ENCODE assay signal across 8 cellular contexts in genomic region chrX:76148011-76148665, GRCh38. TPM values are rescaled to one million over a fixed set of nuclear protein-coding genes. Genes with fewer than 3 reads are reported as not detected.
DNase-seq lines count a peak whose midpoint lies in the region; ATAC-seq lines count a peak whose summit lies in the region.

No MANE protein-coding gene starts in this region.

- H3K27me3 Mint-ChIP-seq in activated T-cell treated with anti-CD3 and anti-CD28 coated beads, Interleukin-2, amount 50 U/mL, for 4 hours (ENCODE audit: low read depth): no peaks in the 10 kb centered on the region
- no peaks in the 10 kb centered on the region for H3K27me3 Mint-ChIP-seq in activated CD4-positive, alpha-beta memory T cell treated with anti-CD3 and anti-CD28 coated beads, Interleukin-2, amount 10 ng/mL, durations not matched to agents 7 days and 5 days

- no peaks in the 10 kb centered on the region for H3K36me3 Mint-ChIP-seq in activated T-cell treated with anti-CD3 and anti-CD28 coated beads, Interleukin-2, amount 50 U/mL, for 4 hours (ENCODE audit: insufficient read depth)
- no peaks in the 10 kb centered on the region for H3K36me3 Mint-ChIP-seq in activated CD4-positive, alpha-beta memory T cell treated with anti-CD3 and anti-CD28 coated beads, Interleukin-2, amount 10 ng/mL, durations not matched to agents 7 days and 5 days (ENCODE audit: low read depth)

- no peak for DNase-seq in activated T-cell treated with anti-CD3 and anti-CD28 coated beads, Interleukin-2, amount 50 U/mL, for 4 hours
- no peak for DNase-seq in activated T-cell treated with anti-CD3 and anti-CD28 coated beads, Interleukin-2, amount 50 U/mL, for 1 hour
- peak; percentile 16 for DNase-seq in activated CD4-positive, alpha-beta memory T cell treated with anti-CD3 and anti-CD28 coated beads, Interleukin-2, amount 10 ng/mL, durations not matched to agents 7 days and 5 days
- DNase-seq in glomerular visceral epithelial cell (ENCODE audit: extremely low spot score) (peak; percentile 42), hepatic stellate cell (ENCODE audit: low spot score) (no peak)
- peak; percentile 27 for DNase-seq in stimulated activated CD8-positive, alpha-beta memory T cell treated with anti-CD3 and anti-CD28 coated beads, Interleukin-4, amount 100 ng/mL, for 48 hours

- H3K27ac Mint-ChIP-seq in activated CD4-positive, alpha-beta memory T cell treated with anti-CD3 and anti-CD28 coated beads, Interleukin-2, amount 10 ng/mL, durations not matched to agents 7 days and 5 days: peak overlapping the region; percentile 100

- H3K9me3 Mint-ChIP-seq in activated T-cell treated with anti-CD3 and anti-CD28 coated beads, Interleukin-2, amount 50 U/mL, for 4 hours: no peaks in the 10 kb centered on the region
- H3K9me3 Mint-ChIP-seq in activated CD4-positive, alpha-beta memory T cell treated with anti-CD3 and anti-CD28 coated beads, Interleukin-2, amount 10 ng/mL, durations not matched to agents 7 days and 5 days: no peaks in the 10 kb centered on the region

- H3K4me3 Mint-ChIP-seq in activated T-cell treated with anti-CD3 and anti-CD28 coated beads, Interleukin-2, amount 50 U/mL, for 4 hours: peak overlapping the region; percentile 80
- H3K4me3 Mint-ChIP-seq in activated CD4-positive, alpha-beta memory T cell treated with anti-CD3 and anti-CD28 coated beads, Interleukin-2, amount 10 ng/mL, durations not matched to agents 7 days and 5 days: peak overlapping the region; percentile 81

- H3K4me1 Mint-ChIP-seq in activated T-cell treated with anti-CD3 and anti-CD28 coated beads, Interleukin-2, amount 50 U/mL, for 4 hours (ENCODE audit: low read depth): peaks cover 13% of the 10 kb centered on the region
- peaks cover 22% of the 10 kb centered on the region for H3K4me1 Mint-ChIP-seq in activated CD4-positive, alpha-beta memory T cell treated with anti-CD3 and anti-CD28 coated beads, Interleukin-2, amount 10 ng/mL, durations not matched to agents 7 days and 5 days

- CTCF ChIA-PET in activated CD4-positive, alpha-beta memory T cell treated with anti-CD3 and anti-CD28 coated beads, Interleukin-2, amount 10 ng/mL, durations not matched to agents 7 days and 5 days (lab: Charles Lee): interaction anchor here (1.0 to 1.3 kb wide), 2 partner anchors 25 to 105 kb away, joined by 3 to 6 read pairs; partner anchors contain the start of gene PBDC1

- ATAC-seq in activated T-cell treated with anti-CD3 and anti-CD28 coated beads, Interleukin-2, amount 50 U/mL, for 4 hours: no peak
- ATAC-seq in HG03439 (IDR thresholded peaks at IDR 0.05; ENCODE audit: unreplicated experiment) (no peak), GM21786 (IDR thresholded peaks at IDR 0.05; ENCODE audit: unreplicated experiment) (no peak)

- POLR2A ChIA-PET in activated CD4-positive, alpha-beta memory T cell treated with anti-CD3 and anti-CD28 coated beads, Interleukin-2, amount 10 ng/mL, durations not matched to agents 7 days and 5 days (lab: Charles Lee): interaction anchor here (0.8 to 2.6 kb wide), 4 partner anchors 25 to 1534 kb away, joined by 3 to 21 read pairs (median 3); partner anchors contain the start of genes ABCB7, PBDC1, RLIM and UPRT

RNA-seq across cellular contexts. Expression of gene PBDC1, which starts 24.7 kb away (rescaled TPM):
- total RNA-seq in activated T-cell treated with anti-CD3 and anti-CD28 coated beads, Interleukin-2, amount 50 U/mL, for 4 hours: 10 to 100 TPM; 44.4 to 46.8 (median 44.4) TPM
- total RNA-seq in activated CD4-positive, alpha-beta memory T cell treated with anti-CD3 and anti-CD28 coated beads, Interleukin-2, amount 10 ng/mL, durations not matched to agents 7 days and 5 days: 10 to 100 TPM; 26.3 to 29.3 TPM

Comparison
In these comparisons a context has a peak if more than half of its experiments do, and no peak if none do; other contexts are left out.
1. DNase-seq: peak in activated CD4-positive, alpha-beta memory T cell treated with anti-CD3 and anti-CD28 coated beads, Interleukin-2, amount 10 ng/mL, durations not matched to agents 7 days and 5 days (single experiment), glomerular visceral epithelial cell (single experiment) and stimulated activated CD8-positive, alpha-beta memory T cell treated with anti-CD3 and anti-CD28 coated beads, Interleukin-4, amount 100 ng/mL, for 48 hours (single experiment); none in activated T-cell treated with anti-CD3 and anti-CD28 coated beads, Interleukin-2, amount 50 U/mL, for 4 hours (single experiment), activated T-cell treated with anti-CD3 and anti-CD28 coated beads, Interleukin-2, amount 50 U/mL, for 1 hour (single experiment) and hepatic stellate cell (single experiment).